In the genomic region with DNA sequence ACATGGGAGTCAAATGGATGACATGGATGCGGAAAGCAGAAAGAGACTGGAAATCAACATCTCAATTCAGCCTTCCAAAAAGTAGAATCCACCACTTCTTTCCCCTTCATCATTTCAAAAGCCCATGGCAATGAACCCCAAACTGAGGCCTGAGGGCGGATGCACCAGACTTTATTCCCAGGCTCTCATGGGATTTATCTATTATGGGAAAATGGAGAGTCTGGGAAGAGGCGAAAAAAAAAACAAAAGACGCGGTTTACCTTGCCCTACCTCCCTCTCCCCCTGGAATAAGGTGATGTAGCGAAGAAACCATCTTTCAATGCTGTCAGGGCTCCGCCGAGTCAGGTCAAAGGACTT, we compare ENCODE assay signal across 8 cellular contexts. TPM values are rescaled to one million over a fixed set of nuclear protein-coding genes. Genes with fewer than 3 reads are reported as not detected.
DNase-seq lines count a peak whose midpoint lies in the region; ATAC-seq and TF ChIP-seq lines count a peak whose summit lies in the region.

No MANE protein-coding gene starts in this region.

- no peak for TF ChIP-seq CTCF in nephron progenitor cell (IDR thresholded peaks at IDR 0.05)

- peaks cover 30% of the 10 kb centered on the region for H3K9me3 Mint-ChIP-seq in nephron progenitor cell

- peaks cover 19 to 37% (median 26%) of the 10 kb centered on the region in 10 experiments for H3K4me1 ChIP-seq in BLaER1 treated with 17β-estradiol and CSF1 and Interleukin-3, amounts not matched to agents 10 nM and 100 nM
- no peaks in the 10 kb centered on the region for H3K4me1 ChIP-seq in ectodermal cell (ENCODE audit: control insufficient read depth, insufficient read depth, low read length)

- no peaks in the 10 kb centered on the region for H4K20me1 ChIP-seq in BLaER1 treated with 17β-estradiol and CSF1 and Interleukin-3, amounts not matched to agents 10 nM and 100 nM

- peak overlapping the region; percentile 97 for H3K27ac Mint-ChIP-seq in nephron progenitor cell

- H3K4me1 Mint-ChIP-seq in nephron progenitor cell, result peaks cover 32% of the 10 kb centered on the region

- peak overlapping the region; percentile 28 to 73 (median 61) for H3K27ac ChIP-seq in BLaER1 treated with 17β-estradiol and CSF1 and Interleukin-3, amounts not matched to agents 10 nM and 100 nM
- H3K27ac ChIP-seq in ectodermal cell (ENCODE audit: insufficient read depth, low read depth, low read length, poor library complexity, severe bottlenecking), result no peak overlapping the region

- H3K27me3 ChIP-seq in BLaER1 treated with 17β-estradiol and CSF1 and Interleukin-3, amounts not matched to agents 10 nM and 100 nM, result no peaks in the 10 kb centered on the region
- H3K27me3 ChIP-seq in MG63 (no peaks in the 10 kb centered on the region), ectodermal cell (ENCODE audit: control insufficient read depth, insufficient read depth, low read length, poor library complexity, severe bottlenecking) (no peaks in the 10 kb centered on the region)

- H3K36me3 Mint-ChIP-seq in nephron progenitor cell (ENCODE audit: low read depth), result peaks cover 14% of the 10 kb centered on the region

- H3K4me3 Mint-ChIP-seq in nephron progenitor cell, result peak overlapping the region; percentile 92

- H3K4me3 ChIP-seq in BLaER1 treated with 17β-estradiol and CSF1 and Interleukin-3, amounts not matched to agents 10 nM and 100 nM, result peak overlapping the region; percentile 65 to 82 (median 75)
- H3K4me3 ChIP-seq in MG63 (peak overlapping the region; percentile 66), ectodermal cell (ENCODE audit: insufficient read depth, low read depth, low read length) (peak overlapping the region; percentile 74)

- peak overlapping the region; percentile 68 to 82 (median 79) for H3K9ac ChIP-seq in BLaER1 treated with 17β-estradiol and CSF1 and Interleukin-3, amounts not matched to agents 10 nM and 100 nM

- no peaks in the 10 kb centered on the region for H3K27me3 Mint-ChIP-seq in nephron progenitor cell (ENCODE audit: low read depth, poor library complexity)

- peaks cover 7 to 23% (median 15%) of the 10 kb centered on the region in 11 experiments for H3K9me3 ChIP-seq in BLaER1 treated with 17β-estradiol and CSF1 and Interleukin-3, amounts not matched to agents 10 nM and 100 nM (replicated peaks in 1 of 11)
- H3K9me3 ChIP-seq in MG63 (no peaks in the 10 kb centered on the region), ectodermal cell (ENCODE audit: control insufficient read depth, low read length) (no peaks in the 10 kb centered on the region)

- DNase-seq in MG63 (no peak), nephron progenitor cell (no peak), A172 (ENCODE audit: low spot score) (no peak)
- no peak for DNase-seq in central memory CD4-positive, alpha-beta T cell

- WGBS in ectodermal cell, 2 experiments, result 22 to 34% methylated on average over 6 to 8 of the region's 8 CpGs

- H3K4me2 ChIP-seq in BLaER1 treated with 17β-estradiol and CSF1 and Interleukin-3, amounts not matched to agents 10 nM and 100 nM, result peak overlapping the region; percentile 82 to 96 (median 91)

- ATAC-seq in HG02678 (IDR thresholded peaks at IDR 0.05; ENCODE audit: unreplicated experiment), result no peak
- ATAC-seq in GM19463 (IDR thresholded peaks at IDR 0.05; ENCODE audit: unreplicated experiment), result no peak

- H3K36me3 ChIP-seq in BLaER1 treated with 17β-estradiol and CSF1 and Interleukin-3, amounts not matched to agents 10 nM and 100 nM, result no peaks in the 10 kb centered on the region; a peak in 2 of 22 replicates
- H3K36me3 ChIP-seq in MG63 (no peaks in the 10 kb centered on the region), ectodermal cell (ENCODE audit: control insufficient read depth, insufficient read depth, low read length) (no peaks in the 10 kb centered on the region)

RNA-seq across cellular contexts. Expression of gene KIFAP3, which starts 0.6 kb away (rescaled TPM):
- 13.8 and 19.6 TPM in 2 replicates for total RNA-seq in MG63 (2014; rRNA removed; shearing (Covaris generic); ENCODE audit: low replicate concordance)
- 14.5 TPM for polyA plus RNA-seq in ectodermal cell (2013, experiment 1 of 4)
- polyA plus RNA-seq in ectodermal cell (2013, experiment 2 of 4), result 13.4 TPM
- polyA plus RNA-seq in ectodermal cell (2013, experiment 3 of 4), result 13.1 TPM
- 13.9 TPM for polyA plus RNA-seq in ectodermal cell (2013, experiment 4 of 4)
- 203 and 230 TPM in 2 replicates for total RNA-seq in A172 (2014; rRNA removed; shearing (Covaris generic))
